Comparison of ENCODE assay signal across 8 cellular contexts in the genomic region with DNA sequence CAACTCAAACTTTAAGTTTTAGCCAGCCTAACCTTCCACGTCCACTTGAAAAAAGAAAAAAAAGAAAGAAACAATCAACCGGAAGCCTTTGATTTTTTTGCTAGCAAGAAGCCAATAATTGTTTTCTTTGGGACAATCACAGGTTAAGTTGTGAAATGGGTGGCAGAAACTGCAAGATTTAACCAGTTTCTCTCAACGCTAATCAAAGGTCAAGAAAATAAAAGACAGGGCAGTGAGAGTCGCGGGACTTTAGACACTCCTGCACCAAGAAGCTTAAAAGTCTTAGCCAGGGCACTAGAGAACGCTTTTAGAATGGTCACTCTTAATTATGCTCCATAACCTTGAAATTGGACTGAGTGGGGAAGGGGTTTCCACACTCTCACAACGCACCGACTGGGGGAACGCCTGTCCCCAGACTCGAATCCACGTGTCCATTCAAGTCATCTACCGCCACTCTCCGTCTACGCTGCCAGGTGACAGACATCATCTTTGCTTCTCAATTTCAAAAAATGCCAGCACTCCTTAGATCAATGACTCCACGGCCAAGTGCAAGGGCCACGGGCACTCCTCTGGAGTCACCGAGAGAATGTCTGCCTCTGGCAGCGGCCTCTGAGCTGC. TPM values are rescaled to one million over a fixed set of nuclear protein-coding genes. Genes with fewer than 3 reads are reported as not detected.
DNase-seq lines count a peak whose midpoint lies in the region; ATAC-seq and TF ChIP-seq lines count a peak whose summit lies in the region.

No MANE protein-coding gene starts in this region.

- peak overlapping the region; percentile 85 for H3K4me3 Mint-ChIP-seq in activated CD4-positive, alpha-beta T cell treated with anti-CD3 and anti-CD28 coated beads, Interleukin-2, amount 10 ng/mL, durations not matched to agents 24 days and 14 days

- H3K36me3 ChIP-seq in rectal smooth muscle tissue (ENCODE audit: control insufficient read depth, insufficient read depth, low read length) = no peaks in the 10 kb centered on the region

- ATAC-seq in GM18868 (IDR thresholded peaks at IDR 0.05; ENCODE audit: unreplicated experiment) (peak; percentile 2), HG03342 (IDR thresholded peaks at IDR 0.05; ENCODE audit: unreplicated experiment) (peak; percentile 11)

- no peak overlapping the region for H3K9ac ChIP-seq in rectal smooth muscle tissue (ENCODE audit: low read length)

- H3K4me1 ChIP-seq in rectal smooth muscle tissue (ENCODE audit: control insufficient read depth, insufficient read depth, low read length) = peaks cover 2% of the 10 kb centered on the region

- DNase-seq in activated CD4-positive, alpha-beta T cell treated with anti-CD3 and anti-CD28 coated beads, Interleukin-2, amount 10 ng/mL, durations not matched to agents 24 days and 14 days = no peak
- DNase-seq in fibroblast of pulmonary artery (ENCODE audit: low read depth) (no peak), NCI-H2081 (lab: John Stamatoyannopoulos, UW) (no peak), NCI-H345 (lab: John Stamatoyannopoulos, UW) (no peak)

- peaks cover 10% of the 10 kb centered on the region for H3K36me3 Mint-ChIP-seq in activated CD4-positive, alpha-beta T cell treated with anti-CD3 and anti-CD28 coated beads, Interleukin-2, amount 10 ng/mL, durations not matched to agents 24 days and 14 days (ENCODE audit: low read depth)

- 0 out of 2 replicates have a peak overlapping the region, but pooled peaks have one; percentile 53 for H3K27ac ChIP-seq in 22Rv1
- peak overlapping the region; percentile 59 for H3K27ac ChIP-seq in rectal smooth muscle tissue (ENCODE audit: low read depth, low read length)

- no peaks in the 10 kb centered on the region for H3K9me3 Mint-ChIP-seq in activated CD4-positive, alpha-beta T cell treated with anti-CD3 and anti-CD28 coated beads, Interleukin-2, amount 10 ng/mL, durations not matched to agents 24 days and 14 days

- intact Hi-C loops in activated CD4-positive, alpha-beta T cell treated with anti-CD3 and anti-CD28 coated beads, Interleukin-2, amount 10 ng/mL, durations not matched to agents 24 days and 14 days (cut with micrococcal nuclease) = loop anchor here (1.0 to 10.0 kb wide), 11 partner anchors 32 to 1320 kb away; a partner anchor contains a TSS

- H3K27me3 Mint-ChIP-seq in activated CD4-positive, alpha-beta T cell treated with anti-CD3 and anti-CD28 coated beads, Interleukin-2, amount 10 ng/mL, durations not matched to agents 24 days and 14 days = peaks cover 4% of the 10 kb centered on the region

- no peak for TF ChIP-seq CTCF in 22Rv1 (IDR thresholded peaks at IDR 0.05)
- no peak for TF ChIP-seq CTCF in fibroblast of pulmonary artery (IDR thresholded peaks at IDR 0.05; ENCODE audit: low read length, missing control alignments)

- H3K27ac Mint-ChIP-seq in activated CD4-positive, alpha-beta T cell treated with anti-CD3 and anti-CD28 coated beads, Interleukin-2, amount 10 ng/mL, durations not matched to agents 24 days and 14 days = peak overlapping the region; percentile 90

- H3K4me3 ChIP-seq in fibroblast of pulmonary artery (replicated peaks; ENCODE audit: low read depth, low read length) = peak overlapping the region; percentile 65
- peak overlapping the region; percentile 79 for H3K4me3 ChIP-seq in rectal smooth muscle tissue (ENCODE audit: low read length)

- H3K4me1 Mint-ChIP-seq in activated CD4-positive, alpha-beta T cell treated with anti-CD3 and anti-CD28 coated beads, Interleukin-2, amount 10 ng/mL, durations not matched to agents 24 days and 14 days = peaks cover 37% of the 10 kb centered on the region

- no peaks in the 10 kb centered on the region for H3K27me3 ChIP-seq in rectal smooth muscle tissue (ENCODE audit: control insufficient read depth, insufficient read depth, low read length)

RNA-seq across cellular contexts. Expression of a gene that starts 0.9 kb away (rescaled TPM):
- 38.3 and 41.7 TPM in 2 replicates for total RNA-seq in activated CD4-positive, alpha-beta T cell treated with anti-CD3 and anti-CD28 coated beads, Interleukin-2, amount 10 ng/mL, durations not matched to agents 24 days and 14 days
